7 cellular contexts compared by ENCODE assay signal in genomic region chr4:172892300-172892699, GRCh38.
DNase-seq lines count a peak whose midpoint lies in the region; ATAC-seq, FAIRE-seq and TF ChIP-seq lines count a peak whose summit lies in the region.

No MANE protein-coding gene starts in this region.

- peak; percentile 8 to 60; a peak in 2 of 4 replicates for TF ChIP-seq RAD21 in K562 (CRISPR knock-in tag; conservative IDR thresholded peaks at IDR 0.05 in 1 of 2, IDR thresholded peaks at IDR 0.05 in 1 of 2)

- H3K36me3 ChIP-seq in K562 (ENCODE audit: control insufficient read depth, insufficient read depth, low read length) (no peaks in the 10 kb centered on the region), neural progenitor cell (no peaks in the 10 kb centered on the region)

- H3K9me3 ChIP-seq in K562 (replicated peaks; ENCODE audit: control insufficient read depth, insufficient read depth, low read depth, low read length) (no peaks in the 10 kb centered on the region; the same call in 1 of the 2 replicates), neural progenitor cell (ENCODE audit: low read depth) (no peaks in the 10 kb centered on the region)

- intact Hi-C loops in K562 (cut with micrococcal nuclease) = loop anchor here (5.0 to 10.0 kb wide), 3 partner anchors 105 to 523 kb away; no protein-coding TSS in a partner anchor

- H3K79me2 ChIP-seq in K562 (ENCODE audit: control insufficient read depth, insufficient read depth, low read length) (no peaks in the 10 kb centered on the region), neural progenitor cell (ENCODE audit: low read depth) (no peaks in the 10 kb centered on the region)

- H3K27me3 Mint-ChIP-seq in neural progenitor cell (ENCODE audit: insufficient read depth, low read depth) = no peaks in the 10 kb centered on the region

- no peaks in the 10 kb centered on the region for H3F3A ChIP-seq in neural progenitor cell (ENCODE audit: low read depth)

- H3K4me2 ChIP-seq in K562 (ENCODE audit: insufficient read depth, low read length) = no peak overlapping the region
- no peak overlapping the region for H3K4me2 ChIP-seq in neural progenitor cell

- H3K9me1 ChIP-seq in K562 (ENCODE audit: control insufficient read depth, insufficient read depth, low read length) = no peaks in the 10 kb centered on the region

- H3K36me3 Mint-ChIP-seq in neural progenitor cell = peaks cover 3% of the 10 kb centered on the region

- no peaks in the 10 kb centered on the region for H3K27me3 ChIP-seq in K562 (ENCODE audit: control insufficient read depth in 2 of 2, insufficient read depth in 2 of 2, low read length in 2 of 2)
- H3K27me3 ChIP-seq in neural progenitor cell = no peaks in the 10 kb centered on the region

- no peak for TF ChIP-seq EP300 in K562 (IDR thresholded peaks at IDR 0.05; ENCODE audit: low read length)

- H3K9ac ChIP-seq in K562 (ENCODE audit: insufficient read depth in 1 of 2, low read depth in 2 of 2, low read length in 2 of 2) = no peak overlapping the region
- H3K9ac ChIP-seq in neural progenitor cell = no peak overlapping the region

- no peak for TF ChIP-seq POLR2A in K562 (conservative IDR thresholded peaks at IDR 0.05)

- no peaks in the 10 kb centered on the region for H4K20me1 ChIP-seq in K562 (replicated peaks; ENCODE audit: control insufficient read depth, insufficient read depth, low read length)
- no peaks in the 10 kb centered on the region for H4K20me1 ChIP-seq in neural progenitor cell (ENCODE audit: low read depth)

- no peaks in the 10 kb centered on the region for H3K4me1 ChIP-seq in K562 (replicated peaks in 1 of 2; ENCODE audit: control insufficient read depth in 2 of 2, insufficient read depth in 2 of 2, low read length in 2 of 2)
- H3K4me1 ChIP-seq in neural progenitor cell = no peaks in the 10 kb centered on the region

- POLR2A ChIA-PET in K562 (lab: Yijun Ruan, JAX) = interaction anchor here (0.6 to 1.5 kb wide), 2 partner anchors 10 to 408 kb away, joined by 3 to 4 read pairs; no protein-coding TSS in a partner anchor

- 0% methylated on average over 4 of the region's 4 CpGs for WGBS in K562 (ENCODE audit: insufficient coverage, low coverage, missing lambda C conversion rate)

- FAIRE-seq in K562 (lab: Jason Lieb, UNC) = peak; percentile 75

- H3K4me3 ChIP-seq in K562 = no peak overlapping the region
- no peak overlapping the region for H3K4me3 ChIP-seq in neural progenitor cell

- ATAC-seq in GM18867 (IDR thresholded peaks at IDR 0.05; ENCODE audit: unreplicated experiment) = peak; percentile 77
- ATAC-seq in HG03432 (IDR thresholded peaks at IDR 0.05; ENCODE audit: unreplicated experiment) = peak; percentile 64
- peak; percentile 80 for ATAC-seq in K562

- no peak overlapping the region for H2AFZ ChIP-seq in K562 (ENCODE audit: low read depth, low read length)
- no peak overlapping the region for H2AFZ ChIP-seq in neural progenitor cell (replicated peaks)

- in situ Hi-C loops in K562 (cut with MboI) = no loop called here

- no TSS peak for BruUV-seq in K562 (replicated peaks; lab: Mats Ljungman, UMichigan)

- H3K9me3 Mint-ChIP-seq in neural progenitor cell = peaks cover 35% of the 10 kb centered on the region

- no peaks in the 10 kb centered on the region for H3K4me1 Mint-ChIP-seq in neural progenitor cell

- TF ChIP-seq CTCF in K562 (IDR thresholded peaks at IDR 0.05 in 2 of 3, conservative IDR thresholded peaks at IDR 0.05 in 1 of 3; ENCODE audit: insufficient read depth in 2 of 3, low read depth in 1 of 3, low read length in 3 of 3) = peak; percentile 56 to 71 (median 70)
- peak; percentile 71 for TF ChIP-seq CTCF in neural progenitor cell (IDR thresholded peaks at IDR 0.05)

- H3K4me3 Mint-ChIP-seq in neural progenitor cell = no peak overlapping the region

- H3K27ac Mint-ChIP-seq in neural progenitor cell = no peak overlapping the region

- CTCF ChIA-PET in K562 (lab: Yijun Ruan, JAX; ENCODE audit: low intra/inter-chr PET ratio) = interaction anchor here (0.7 kb wide), 2 partner anchors 93 to 122 kb away, joined by 4 to 8 read pairs; no protein-coding TSS in a partner anchor

- DNase-seq in K562 (ENCODE audit: extremely low read depth in 1 of 4, low spot score in 3 of 4) = peak; percentile 17 to 45 (median 27)
- peak; percentile 15 for DNase-seq in neural progenitor cell (ENCODE audit: low spot score)
- DNase-seq in stimulated activated CD4-positive, alpha-beta T cell treated with anti-CD3 and anti-CD28 coated beads, Interleukin-12 subunit alpha, Interleukin-12 subunit beta, amount 100 ng/mL, for 4 hours = no peak
- no peak for DNase-seq in occipital lobe (lab: John Stamatoyannopoulos, UW)
- no peak for DNase-seq in globus pallidus (ENCODE audit: low spot score)

- H3K27ac ChIP-seq in K562 (ENCODE audit: extremely low read depth, low read depth, low read length) (no peak overlapping the region), neural progenitor cell (no peak overlapping the region)

TF ChIP-seq in K562, 482 proteins besides CTCF, POLR2A, EP300 and RAD21:
- TF ChIP-seq NFIC (IDR thresholded peaks at IDR 0.05) (peak; percentile 58), NFXL1 (CRISPR knock-in tag; IDR thresholded peaks at IDR 0.05) (no peak), MLLT1 (IDR thresholded peaks at IDR 0.05) (peak in 1 of 2 experiments; percentile 46; a peak in 1 of 4 replicates), SMC3 (conservative IDR thresholded peaks at IDR 0.05; ENCODE audit: insufficient read depth, low read depth, low read length) (0 out of 2 replicates have a peak, but pooled peaks have one; percentile 17)

Comparison
In these comparisons a context has a peak if more than half of its experiments do, and no peak if none do; other contexts are left out.
1. DNase-seq: peak in K562 (4 of 4) and neural progenitor cell (single experiment); none in stimulated activated CD4-positive, alpha-beta T cell treated with anti-CD3 and anti-CD28 coated beads, Interleukin-12 subunit alpha, Interleukin-12 subunit beta, amount 100 ng/mL, for 4 hours (single experiment), occipital lobe (single experiment) and globus pallidus (single experiment).
2. Peak in every context shown above with its lines, with median percentiles within 50 percentile points of each other: ATAC-seq.